2 cellular contexts compared by ENCODE assay signal in genomic region chr2:190412971-190413370, GRCh38.
TF ChIP-seq lines count a peak whose summit lies in the region.

No MANE protein-coding gene starts in this region.

TF ChIP-seq in GM12878, 131 proteins besides CTCF, POLR2A, EP300 and RAD21:
- TF ChIP-seq MYB (IDR thresholded peaks at IDR 0.05; ENCODE audit: borderline replicate concordance, low read depth, low read length), result no peak
- TF ChIP-seq FOXM1 (IDR thresholded peaks at IDR 0.05; ENCODE audit: low read depth, low read length), result no peak
- TF ChIP-seq IKZF2 (IDR thresholded peaks at IDR 0.05), result no peak
- no peak for TF ChIP-seq BACH1 (IDR thresholded peaks at IDR 0.05; ENCODE audit: borderline replicate concordance)
- no peak for TF ChIP-seq HCFC1 (IDR thresholded peaks at IDR 0.05; ENCODE audit: low read length)
- TF ChIP-seq E2F8 (IDR thresholded peaks at IDR 0.05; ENCODE audit: low read depth, partially characterized antibody), result no peak
- no peak for TF ChIP-seq RBBP5 (conservative IDR thresholded peaks at IDR 0.05)
- TF ChIP-seq BMI1 (IDR thresholded peaks at IDR 0.05; ENCODE audit: borderline replicate concordance), result no peak
- no peak for TF ChIP-seq SRF (IDR thresholded peaks at IDR 0.05; ENCODE audit: low read depth in 2 of 2, low read length in 2 of 2)
- no peak for TF ChIP-seq CEBPB (IDR thresholded peaks at IDR 0.05; ENCODE audit: borderline replicate concordance in 1 of 2, low read depth in 2 of 2, low read length in 2 of 2)
TF ChIP-seq in GM12878: peak in this region for 0.

TF ChIP-seq in HepG2, 621 proteins besides CTCF, POLR2A, EP300 and RAD21:
- TF ChIP-seq ATAD3A (CRISPR knock-in tag; IDR thresholded peaks at IDR 0.05), result no peak
- TF ChIP-seq HNRNPH1 (optimal IDR thresholded peaks at IDR 0.05; ENCODE audit: low read depth, low read length), result no peak
- TF ChIP-seq STAT5B (CRISPR knock-in tag; IDR thresholded peaks at IDR 0.05), result no peak
- no peak for TF ChIP-seq BHLHE40 (IDR thresholded peaks at IDR 0.05; ENCODE audit: low read length)
- TF ChIP-seq THYN1 (CRISPR knock-in tag; IDR thresholded peaks at IDR 0.05; ENCODE audit: borderline replicate concordance, low read depth), result no peak
- no peak for TF ChIP-seq NFE2L1 (CRISPR knock-in tag; IDR thresholded peaks at IDR 0.05; ENCODE audit: borderline replicate concordance)
- TF ChIP-seq RXRB (CRISPR knock-in tag; IDR thresholded peaks at IDR 0.05; ENCODE audit: borderline replicate concordance), result no peak
- no peak for TF ChIP-seq ZNF713 (CRISPR knock-in tag; IDR thresholded peaks at IDR 0.05)
- no peak for TF ChIP-seq MTA1 (CRISPR knock-in tag; IDR thresholded peaks at IDR 0.05; ENCODE audit: borderline replicate concordance)
- no peak for TF ChIP-seq ZNF749 (CRISPR knock-in tag; IDR thresholded peaks at IDR 0.05; ENCODE audit: borderline replicate concordance)
- TF ChIP-seq MLXIP (CRISPR knock-in tag; IDR thresholded peaks at IDR 0.05; ENCODE audit: borderline replicate concordance), result no peak
- TF ChIP-seq KDM4B (CRISPR knock-in tag; IDR thresholded peaks at IDR 0.05), result no peak
- TF ChIP-seq FOXK2 (IDR thresholded peaks at IDR 0.05), result no peak
- TF ChIP-seq REPIN1 (CRISPR knock-in tag; IDR thresholded peaks at IDR 0.05; ENCODE audit: borderline replicate concordance, low read depth), result no peak
- no peak for TF ChIP-seq NBN (conservative IDR thresholded peaks at IDR 0.05)
- no peak for TF ChIP-seq ZSCAN30 (CRISPR knock-in tag; IDR thresholded peaks at IDR 0.05)
TF ChIP-seq in HepG2: peak in this region for 0.
